Comparison of ENCODE assay signal across 1 cellular context in genomic region chr20:31968299-31969126, GRCh38.
TF ChIP-seq lines count a peak whose summit lies in the region.

No MANE protein-coding gene starts in this region.

TF ChIP-seq in HepG2, 621 proteins besides CTCF, POLR2A, EP300 and RAD21 (continued from another document and continues in another):
- TF ChIP-seq ZNF362 (CRISPR knock-in tag; IDR thresholded peaks at IDR 0.05; ENCODE audit: borderline replicate concordance) = peak; percentile 98
- peak; percentile 100 for TF ChIP-seq DZIP1 (CRISPR knock-in tag; IDR thresholded peaks at IDR 0.05)
- TF ChIP-seq MXD1 (CRISPR knock-in tag; IDR thresholded peaks at IDR 0.05) = peak; percentile 100
- peak; percentile 100 for TF ChIP-seq ZNF773 (CRISPR knock-in tag; IDR thresholded peaks at IDR 0.05; ENCODE audit: borderline replicate concordance)
- peak; percentile 100 for TF ChIP-seq ZGPAT (CRISPR knock-in tag; IDR thresholded peaks at IDR 0.05)
- TF ChIP-seq ZNF616 (CRISPR knock-in tag; IDR thresholded peaks at IDR 0.05; ENCODE audit: low read depth) = peak; percentile 100
- no peak for TF ChIP-seq MAFK (conservative IDR thresholded peaks at IDR 0.05 in 1 of 2, IDR thresholded peaks at IDR 0.05 in 1 of 2; ENCODE audit: low read length in 2 of 2)
- peak; percentile 98 for TF ChIP-seq ZBTB21 (CRISPR knock-in tag; IDR thresholded peaks at IDR 0.05)
- no peak for TF ChIP-seq ASH2L (IDR thresholded peaks at IDR 0.05; ENCODE audit: insufficient read length, low read depth, low read length)
- peak; percentile 100 for TF ChIP-seq ZFP90 (CRISPR knock-in tag; IDR thresholded peaks at IDR 0.05; ENCODE audit: borderline replicate concordance)
- peak; percentile 100 for TF ChIP-seq MED8 (CRISPR knock-in tag; IDR thresholded peaks at IDR 0.05; ENCODE audit: insufficient replicate concordance)
- TF ChIP-seq NFKB2 (CRISPR knock-in tag; IDR thresholded peaks at IDR 0.05; ENCODE audit: borderline replicate concordance) = peak; percentile 100
- peak; percentile 100 for TF ChIP-seq ZNF407 (CRISPR knock-in tag; IDR thresholded peaks at IDR 0.05; ENCODE audit: not compliant biosample characterization)
- peak; percentile 100 for TF ChIP-seq BRCA1 (CRISPR knock-in tag; IDR thresholded peaks at IDR 0.05)
- peak; percentile 100 for TF ChIP-seq ZBTB44 (CRISPR knock-in tag; IDR thresholded peaks at IDR 0.05)
- peak; percentile 99 for TF ChIP-seq ZSCAN29 (CRISPR knock-in tag; conservative IDR thresholded peaks at IDR 0.05)
- TF ChIP-seq ZNF770 (CRISPR knock-in tag; IDR thresholded peaks at IDR 0.05) = peak; percentile 98
- peak; percentile 100 for TF ChIP-seq ZBTB7B (CRISPR knock-in tag; IDR thresholded peaks at IDR 0.05)
- TF ChIP-seq PBX3 (CRISPR knock-in tag; IDR thresholded peaks at IDR 0.05; ENCODE audit: borderline replicate concordance) = peak; percentile 100
- TF ChIP-seq AKNA (CRISPR knock-in tag; IDR thresholded peaks at IDR 0.05; ENCODE audit: borderline replicate concordance) = peak; percentile 100
- no peak for TF ChIP-seq GATA4 (IDR thresholded peaks at IDR 0.05; ENCODE audit: borderline replicate concordance, low read depth)
- TF ChIP-seq GATAD2A (CRISPR knock-in tag; IDR thresholded peaks at IDR 0.05) = peak; percentile 100
